ENCODE assay signal across 10 cellular contexts in genomic region chr13:27789495-27790303, GRCh38. TPM values are rescaled to one million over a fixed set of nuclear protein-coding genes. Genes with fewer than 3 reads are reported as not detected.
DNase-seq lines count a peak whose midpoint lies in the region; ATAC-seq and TF ChIP-seq lines count a peak whose summit lies in the region.
"Had no signal": no experiment of that assay in that cellular context is flagged by ENCODE, and none has a peak within 500 bp of the region (broad histone marks: within the 10 kb centered on the region; RNA-seq: fewer than 3 reads in every experiment).

No MANE protein-coding gene starts in this region.

- peaks cover 81% of the 10 kb centered on the region for H3K27me3 Mint-ChIP-seq in activated T-cell treated with anti-CD3 and anti-CD28 coated beads, Interleukin-2, amount 50 U/mL, for 24 hours
- peaks cover 78% of the 10 kb centered on the region for H3K27me3 Mint-ChIP-seq in stimulated activated naive CD8-positive, alpha-beta T cell treated with anti-CD3 and anti-CD28 coated beads, Interleukin-15, Interleukin-2, amounts not matched to agents 100 ng/mL and 50 ng/mL, for 24 hours

- H3K9me3 Mint-ChIP-seq in activated T-cell treated with anti-CD3 and anti-CD28 coated beads, Interleukin-2, amount 50 U/mL, for 24 hours, result no peaks in the 10 kb centered on the region
- H3K9me3 Mint-ChIP-seq in stimulated activated naive CD8-positive, alpha-beta T cell treated with anti-CD3 and anti-CD28 coated beads, Interleukin-15, Interleukin-2, amounts not matched to agents 100 ng/mL and 50 ng/mL, for 24 hours, result no peaks in the 10 kb centered on the region

- peaks cover 8 to 86% (median 61%) of the 10 kb centered on the region in 4 donors for H3K27me3 ChIP-seq in esophagus muscularis mucosa

- POLR2A ChIA-PET in RWPE1 (lab: Yijun Ruan, JAX; ENCODE audit: low non-redundant PET), result no interaction called here

- H3K4me1 Mint-ChIP-seq in activated T-cell treated with anti-CD3 and anti-CD28 coated beads, Interleukin-2, amount 50 U/mL, for 24 hours (ENCODE audit: low read depth), result peaks cover 37% of the 10 kb centered on the region
- peaks cover 33% of the 10 kb centered on the region for H3K4me1 Mint-ChIP-seq in stimulated activated naive CD8-positive, alpha-beta T cell treated with anti-CD3 and anti-CD28 coated beads, Interleukin-15, Interleukin-2, amounts not matched to agents 100 ng/mL and 50 ng/mL, for 24 hours (ENCODE audit: low read depth)

- CTCF ChIA-PET in RWPE1 (lab: Yijun Ruan, JAX), result no interaction called here

- TF ChIP-seq CTCF in esophagus muscularis mucosa (IDR thresholded peaks at IDR 0.05), result no peak
- TF ChIP-seq CTCF in RWPE1 (conservative IDR thresholded peaks at IDR 0.05; ENCODE audit: low read depth), result no peak

- no peaks in the 10 kb centered on the region for H3K36me3 ChIP-seq in esophagus muscularis mucosa

- 6% methylated on average over 32 of the region's 55 CpGs for WGBS in esophagus muscularis mucosa

- H3K36me3 Mint-ChIP-seq in activated T-cell treated with anti-CD3 and anti-CD28 coated beads, Interleukin-2, amount 50 U/mL, for 24 hours (ENCODE audit: low read depth), result no peaks in the 10 kb centered on the region
- H3K36me3 Mint-ChIP-seq in stimulated activated naive CD8-positive, alpha-beta T cell treated with anti-CD3 and anti-CD28 coated beads, Interleukin-15, Interleukin-2, amounts not matched to agents 100 ng/mL and 50 ng/mL, for 24 hours (ENCODE audit: low read depth), result no peaks in the 10 kb centered on the region

- peak overlapping the region; percentile 24 to 47 (median 32) for H3K4me3 ChIP-seq in esophagus muscularis mucosa

- peaks cover 34 to 56% (median 42%) of the 10 kb centered on the region in 4 donors for H3K4me1 ChIP-seq in esophagus muscularis mucosa

- intact Hi-C loops in esophagus muscularis mucosa (cut with DNase I), result no loop called here

- no peaks in the 10 kb centered on the region for H3K9me3 ChIP-seq in esophagus muscularis mucosa

- no peak for TF ChIP-seq EP300 in esophagus muscularis mucosa (IDR thresholded peaks at IDR 0.05)

- ATAC-seq in GM21737 (IDR thresholded peaks at IDR 0.05; ENCODE audit: unreplicated experiment) (no peak), GM18505 (IDR thresholded peaks at IDR 0.05; ENCODE audit: unreplicated experiment) (no peak)

- TF ChIP-seq POLR2A in esophagus muscularis mucosa (IDR thresholded peaks at IDR 0.05; ENCODE audit: low read depth) (no peak), GM18505 (IDR thresholded peaks at IDR 0.05; ENCODE audit: borderline replicate concordance, extremely low read depth, insufficient read depth, insufficient read length) (no peak)

- no peak for DNase-seq in activated T-cell treated with anti-CD3 and anti-CD28 coated beads, Interleukin-2, amount 50 U/mL, for 24 hours
- DNase-seq in activated T-cell treated with anti-CD3 and anti-CD28 coated beads, Interleukin-2, amount 50 U/mL, for 1 hour, result no peak
- DNase-seq in SW480 (ENCODE audit: low spot score), result peak; percentile 23
- DNase-seq in esophagus muscularis mucosa (ENCODE audit: extremely low spot score), result no peak
- no peak for DNase-seq in RWPE1 (ENCODE audit: low spot score)
- DNase-seq: NCI-H446 had no signal

- no peak overlapping the region for H3K27ac Mint-ChIP-seq in activated T-cell treated with anti-CD3 and anti-CD28 coated beads, Interleukin-2, amount 50 U/mL, for 24 hours
- H3K27ac Mint-ChIP-seq in stimulated activated naive CD8-positive, alpha-beta T cell treated with anti-CD3 and anti-CD28 coated beads, Interleukin-15, Interleukin-2, amounts not matched to agents 100 ng/mL and 50 ng/mL, for 24 hours, result no peak overlapping the region

- peak overlapping the region; percentile 61 for H3K4me3 Mint-ChIP-seq in activated T-cell treated with anti-CD3 and anti-CD28 coated beads, Interleukin-2, amount 50 U/mL, for 24 hours
- H3K4me3 Mint-ChIP-seq in stimulated activated naive CD8-positive, alpha-beta T cell treated with anti-CD3 and anti-CD28 coated beads, Interleukin-15, Interleukin-2, amounts not matched to agents 100 ng/mL and 50 ng/mL, for 24 hours, result peak overlapping the region; percentile 64

- H3K27ac ChIP-seq in esophagus muscularis mucosa (replicated peaks in 1 of 4) (no peak overlapping the region), RWPE1 (no peak overlapping the region)

RNA-seq across cellular contexts. Expression of gene GSX1, which starts 2.6 kb away (rescaled TPM):
- total RNA-seq in esophagus muscularis mucosa, result not detected
- total RNA-seq: lung microvascular endothelial cell had no signal
